Comparison of ENCODE assay signal across 8 cellular contexts in genomic region chr16:11328172-11329079, GRCh38. TPM values are rescaled to one million over a fixed set of nuclear protein-coding genes. Genes with fewer than 3 reads are reported as not detected.
DNase-seq lines count a peak whose midpoint lies in the region; ATAC-seq lines count a peak whose summit lies in the region.

No MANE protein-coding gene starts in this region.

- peaks cover 4% of the 10 kb centered on the region for H3K27me3 Mint-ChIP-seq in CD4-positive, CD25-positive, alpha-beta regulatory T cell

- peaks cover 22% of the 10 kb centered on the region for H3K4me1 ChIP-seq in CD4-positive, CD25-positive, alpha-beta regulatory T cell (ENCODE audit: control insufficient read depth, insufficient read depth, low read length, poor library complexity, severe bottlenecking)
- peaks cover 59% of the 10 kb centered on the region for H3K4me1 ChIP-seq in SJSA1 (replicated peaks)

- H3K4me3 ChIP-seq in CD4-positive, CD25-positive, alpha-beta regulatory T cell (ENCODE audit: low read depth, low read length): peak overlapping the region; percentile 65
- H3K4me3 ChIP-seq in SJSA1 (peak overlapping the region; percentile 8), iPS-18c (ENCODE audit: insufficient read depth, low read depth, low read length) (peak overlapping the region; percentile 21; the same call in 1 of the 2 replicates)

- H3K27ac ChIP-seq in CD4-positive, CD25-positive, alpha-beta regulatory T cell (ENCODE audit: insufficient read depth, low read length, poor library complexity, severe bottlenecking): peak overlapping the region; percentile 39
- H3K27ac ChIP-seq in SJSA1: peak overlapping the region; percentile 52

- peak overlapping the region; percentile 28 to 78 (median 70) for H3K4me3 Mint-ChIP-seq in CD4-positive, CD25-positive, alpha-beta regulatory T cell

- H3K36me3 ChIP-seq in CD4-positive, CD25-positive, alpha-beta regulatory T cell (ENCODE audit: control insufficient read depth, insufficient read depth, low read length): no peaks in the 10 kb centered on the region
- no peaks in the 10 kb centered on the region for H3K36me3 ChIP-seq in SJSA1

- no peaks in the 10 kb centered on the region for H3K36me3 Mint-ChIP-seq in CD4-positive, CD25-positive, alpha-beta regulatory T cell

- peaks cover 0 to 2% (median 0%) of the 10 kb centered on the region in 7 donors for H3K9me3 Mint-ChIP-seq in CD4-positive, CD25-positive, alpha-beta regulatory T cell

- H3K27me3 ChIP-seq in CD4-positive, CD25-positive, alpha-beta regulatory T cell (ENCODE audit: control insufficient read depth, insufficient read depth, low read length): no peaks in the 10 kb centered on the region
- no peaks in the 10 kb centered on the region for H3K27me3 ChIP-seq in SJSA1 (replicated peaks)

- DNase-seq in CD4-positive, CD25-positive, alpha-beta regulatory T cell: peak; percentile 14 to 90 (median 44)
- DNase-seq in SJSA1 (ENCODE audit: low read depth in 1 of 2, low spot score in 2 of 2): peak; percentile 88 to 89
- peak; percentile 94 for DNase-seq in amniotic epithelial cell (ENCODE audit: low read depth)
- peak; percentile 42 for DNase-seq in stimulated activated CD4-positive, alpha-beta T cell treated with anti-CD3 and anti-CD28 coated beads, Interleukin-2, amount 100 ng/mL, for 4 hours (ENCODE audit: low read depth)
- DNase-seq in SK-N-DZ (ENCODE audit: low spot score): no peak

- peaks cover 11 to 44% (median 28%) of the 10 kb centered on the region in 4 donors for H3K4me1 Mint-ChIP-seq in CD4-positive, CD25-positive, alpha-beta regulatory T cell

- peak overlapping the region; percentile 70 to 96 (median 75) for H3K27ac Mint-ChIP-seq in CD4-positive, CD25-positive, alpha-beta regulatory T cell

- no peaks in the 10 kb centered on the region for H3K9me3 ChIP-seq in CD4-positive, CD25-positive, alpha-beta regulatory T cell (ENCODE audit: control insufficient read depth in 2 of 2, low read length in 2 of 2)
- H3K9me3 ChIP-seq in SJSA1 (replicated peaks) (0 out of 2 replicates have a peak, but pooled peaks cover 3% of the 10 kb centered on the region), iPS-18c (ENCODE audit: control insufficient read depth, insufficient read depth, low read length) (no peaks in the 10 kb centered on the region)

- ATAC-seq in CD4-positive, CD25-positive, alpha-beta regulatory T cell (ENCODE audit: low read depth in 2 of 2): peak; percentile 87 to 90
- ATAC-seq in GM19328 (IDR thresholded peaks at IDR 0.05; ENCODE audit: unreplicated experiment) (peak; percentile 74), HG03342 (IDR thresholded peaks at IDR 0.05; ENCODE audit: unreplicated experiment) (peak; percentile 71)

RNA-seq across cellular contexts. Expression of gene RMI2, which starts 16.8 kb away (rescaled TPM):
- 4.3 TPM for total RNA-seq in CD4-positive, CD25-positive, alpha-beta regulatory T cell
- polyA plus RNA-seq in CD4-positive, CD25-positive, alpha-beta regulatory T cell: 10 to 100 TPM in 2 of 4 donors, 1 to 10 TPM in 2; 7.4 to 15.3 (median 11.1) TPM
- total RNA-seq in SJSA1 (2014; rRNA removed; shearing (Covaris generic)): 29.1 and 36.8 TPM in 2 replicates
- polyA plus RNA-seq in SK-N-DZ (2014; cell fraction: cytosol; rRNA removed): 73.7 and 89.4 TPM in 2 replicates
- 36.9 and 47.1 TPM in 2 replicates for polyA plus RNA-seq in SK-N-DZ (2014; cell fraction: nucleus; rRNA removed)

RNA-seq across cellular contexts. Expression of gene PRM1, which starts 47.3 kb away (rescaled TPM):
- not detected for total RNA-seq in CD4-positive, CD25-positive, alpha-beta regulatory T cell
- polyA plus RNA-seq in CD4-positive, CD25-positive, alpha-beta regulatory T cell: not detected
- not detected in 2 replicates for total RNA-seq in SJSA1 (2014; rRNA removed; shearing (Covaris generic))
- polyA plus RNA-seq in SK-N-DZ (2014; cell fraction: cytosol; rRNA removed): not detected in 2 replicates
- polyA plus RNA-seq in SK-N-DZ (2014; cell fraction: nucleus; rRNA removed): not detected in 2 replicates

RNA-seq across cellular contexts. Expression of gene PRM2, which starts 52.1 kb away (rescaled TPM):
- not detected for total RNA-seq in CD4-positive, CD25-positive, alpha-beta regulatory T cell
- not detected for polyA plus RNA-seq in CD4-positive, CD25-positive, alpha-beta regulatory T cell
- total RNA-seq in SJSA1 (2014; rRNA removed; shearing (Covaris generic)): not detected in 2 replicates
- not detected in 2 replicates for polyA plus RNA-seq in SK-N-DZ (2014; cell fraction: cytosol; rRNA removed)
- polyA plus RNA-seq in SK-N-DZ (2014; cell fraction: nucleus; rRNA removed): not detected in 2 replicates

RNA-seq across cellular contexts. Expression of gene PRM3, which starts 55.0 kb away (rescaled TPM):
- total RNA-seq in CD4-positive, CD25-positive, alpha-beta regulatory T cell: not detected
- not detected for polyA plus RNA-seq in CD4-positive, CD25-positive, alpha-beta regulatory T cell
- total RNA-seq in SJSA1 (2014; rRNA removed; shearing (Covaris generic)): not detected in 2 replicates
- polyA plus RNA-seq in SK-N-DZ (2014; cell fraction: cytosol; rRNA removed): not detected in 2 replicates
- polyA plus RNA-seq in SK-N-DZ (2014; cell fraction: nucleus; rRNA removed): not detected in 2 replicates

RNA-seq across cellular contexts. Expression of gene TNP2, which starts 59.3 kb away (rescaled TPM):
- total RNA-seq in CD4-positive, CD25-positive, alpha-beta regulatory T cell: not detected
- polyA plus RNA-seq in CD4-positive, CD25-positive, alpha-beta regulatory T cell: not detected
- total RNA-seq in SJSA1 (2014; rRNA removed; shearing (Covaris generic)): 0.31 TPM in 1 of 2 replicates, not detected in the other
- not detected in 2 replicates for polyA plus RNA-seq in SK-N-DZ (2014; cell fraction: cytosol; rRNA removed)
- not detected in 2 replicates for polyA plus RNA-seq in SK-N-DZ (2014; cell fraction: nucleus; rRNA removed)

Comparison
In these comparisons a context has a peak if more than half of its experiments do, and no peak if none do; other contexts are left out.
1. H3K4me3 ChIP-seq: peak in every context shown above with its lines; median percentile 65 in CD4-positive, CD25-positive, alpha-beta regulatory T cell; 21 in iPS-18c; 8 in SJSA1.